In genomic region chr22:46111645-46112306, GRCh38 we compare ENCODE assay signal across 2 cellular contexts.
A peak's percentile ranks its signal among the peaks of the same experiment; 100 is the strongest.
TF ChIP-seq lines count a peak whose summit lies in the region.

No MANE protein-coding gene starts in this region.

TF ChIP-seq in GM23338, 12 proteins besides CTCF, POLR2A, EP300 and RAD21 (continued from another document):
- TF ChIP-seq ZNF462 (CRISPR knock-in tag; IDR thresholded peaks at IDR 0.05) (no peak), NANOG (IDR thresholded peaks at IDR 0.05; ENCODE audit: borderline replicate concordance) (no peak), STAT1 (IDR thresholded peaks at IDR 0.05; ENCODE audit: unreplicated experiment) (no peak), ETS1 (IDR thresholded peaks at IDR 0.05) (no peak), JUNB (IDR thresholded peaks at IDR 0.05; ENCODE audit: unreplicated experiment) (no peak), REST (IDR thresholded peaks at IDR 0.05; ENCODE audit: unreplicated experiment) (no peak)
TF ChIP-seq in GM23338: peak in this region for 0.

TF ChIP-seq in K562, 482 proteins besides CTCF, POLR2A, EP300 and RAD21 (continued from another document):
- peak; percentile 61; the same call in 1 of the 2 replicates for TF ChIP-seq ZBTB33 (CRISPR knock-in tag; IDR thresholded peaks at IDR 0.05)
- no peak for TF ChIP-seq BRCA1 (IDR thresholded peaks at IDR 0.05)
- TF ChIP-seq BRCA1 (CRISPR knock-in tag; IDR thresholded peaks at IDR 0.05) = no peak
- no peak for TF ChIP-seq SIN3B (IDR thresholded peaks at IDR 0.05; ENCODE audit: low read depth)
TF ChIP-seq in K562: peak in this region for 4.
